ENCODE assay signal across 1 cellular context in the genomic region with DNA sequence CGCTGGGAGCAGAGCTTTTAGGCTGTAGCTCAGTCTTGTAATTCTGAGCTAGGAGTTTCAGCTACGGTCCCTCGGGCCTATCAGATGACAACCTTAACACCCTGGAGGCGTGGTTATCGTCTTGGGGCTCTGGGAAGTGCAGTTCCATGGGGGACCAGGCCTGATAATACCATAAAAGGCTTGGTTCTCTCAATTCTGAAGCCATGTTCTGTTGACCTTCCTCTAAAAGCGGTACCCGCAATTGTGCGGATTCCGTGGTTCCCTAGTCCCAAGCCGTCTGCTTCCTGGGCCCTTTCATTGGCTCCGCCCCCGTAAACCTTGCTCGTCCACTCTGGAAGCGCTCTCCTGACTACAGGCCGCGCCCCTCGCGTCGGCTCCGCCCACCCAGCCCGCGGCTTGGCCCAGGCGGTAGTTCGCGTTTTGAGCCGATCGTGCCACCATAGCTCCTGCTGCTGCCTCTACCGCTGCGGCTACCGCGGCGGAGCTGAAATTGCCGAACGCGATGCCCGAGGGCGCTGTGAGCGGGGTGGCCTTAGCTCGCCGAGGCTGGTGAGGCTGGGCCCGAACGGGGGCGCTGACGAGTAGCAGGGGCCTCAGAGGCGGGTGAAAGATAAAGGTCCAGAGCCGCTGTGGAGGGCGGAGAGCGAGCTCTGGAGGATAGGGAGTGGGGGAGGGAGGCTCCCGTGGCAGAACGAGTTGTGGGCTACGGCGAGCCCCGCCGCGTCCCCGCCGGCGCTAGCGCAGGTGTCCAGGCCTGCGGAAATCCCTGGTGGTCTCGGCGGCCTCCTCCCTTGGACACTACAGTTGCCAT.
TF ChIP-seq lines count a peak whose summit lies in the region.

A gene with protein sequence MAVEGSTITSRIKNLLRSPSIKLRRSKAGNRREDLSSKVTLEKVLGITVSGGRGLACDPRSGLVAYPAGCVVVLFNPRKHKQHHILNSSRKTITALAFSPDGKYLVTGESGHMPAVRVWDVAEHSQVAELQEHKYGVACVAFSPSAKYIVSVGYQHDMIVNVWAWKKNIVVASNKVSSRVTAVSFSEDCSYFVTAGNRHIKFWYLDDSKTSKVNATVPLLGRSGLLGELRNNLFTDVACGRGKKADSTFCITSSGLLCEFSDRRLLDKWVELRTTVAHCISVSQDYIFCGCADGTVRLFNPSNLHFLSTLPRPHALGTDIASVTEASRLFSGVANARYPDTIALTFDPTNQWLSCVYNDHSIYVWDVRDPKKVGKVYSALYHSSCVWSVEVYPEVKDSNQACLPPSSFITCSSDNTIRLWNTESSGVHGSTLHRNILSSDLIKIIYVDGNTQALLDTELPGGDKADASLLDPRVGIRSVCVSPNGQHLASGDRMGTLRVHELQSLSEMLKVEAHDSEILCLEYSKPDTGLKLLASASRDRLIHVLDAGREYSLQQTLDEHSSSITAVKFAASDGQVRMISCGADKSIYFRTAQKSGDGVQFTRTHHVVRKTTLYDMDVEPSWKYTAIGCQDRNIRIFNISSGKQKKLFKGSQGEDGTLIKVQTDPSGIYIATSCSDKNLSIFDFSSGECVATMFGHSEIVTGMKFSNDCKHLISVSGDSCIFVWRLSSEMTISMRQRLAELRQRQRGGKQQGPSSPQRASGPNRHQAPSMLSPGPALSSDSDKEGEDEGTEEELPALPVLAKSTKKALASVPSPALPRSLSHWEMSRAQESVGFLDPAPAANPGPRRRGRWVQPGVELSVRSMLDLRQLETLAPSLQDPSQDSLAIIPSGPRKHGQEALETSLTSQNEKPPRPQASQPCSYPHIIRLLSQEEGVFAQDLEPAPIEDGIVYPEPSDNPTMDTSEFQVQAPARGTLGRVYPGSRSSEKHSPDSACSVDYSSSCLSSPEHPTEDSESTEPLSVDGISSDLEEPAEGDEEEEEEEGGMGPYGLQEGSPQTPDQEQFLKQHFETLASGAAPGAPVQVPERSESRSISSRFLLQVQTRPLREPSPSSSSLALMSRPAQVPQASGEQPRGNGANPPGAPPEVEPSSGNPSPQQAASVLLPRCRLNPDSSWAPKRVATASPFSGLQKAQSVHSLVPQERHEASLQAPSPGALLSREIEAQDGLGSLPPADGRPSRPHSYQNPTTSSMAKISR (N-terminal part only) (plus strand): TSS at position 423 of the 811 bp plus-strand sequence. CDS start 792 bp downstream, outside the sequence.

TF ChIP-seq in HepG2, 621 proteins besides CTCF, POLR2A, EP300 and RAD21 (continued from another document and continues in another):
- TF ChIP-seq, protein P1, sequence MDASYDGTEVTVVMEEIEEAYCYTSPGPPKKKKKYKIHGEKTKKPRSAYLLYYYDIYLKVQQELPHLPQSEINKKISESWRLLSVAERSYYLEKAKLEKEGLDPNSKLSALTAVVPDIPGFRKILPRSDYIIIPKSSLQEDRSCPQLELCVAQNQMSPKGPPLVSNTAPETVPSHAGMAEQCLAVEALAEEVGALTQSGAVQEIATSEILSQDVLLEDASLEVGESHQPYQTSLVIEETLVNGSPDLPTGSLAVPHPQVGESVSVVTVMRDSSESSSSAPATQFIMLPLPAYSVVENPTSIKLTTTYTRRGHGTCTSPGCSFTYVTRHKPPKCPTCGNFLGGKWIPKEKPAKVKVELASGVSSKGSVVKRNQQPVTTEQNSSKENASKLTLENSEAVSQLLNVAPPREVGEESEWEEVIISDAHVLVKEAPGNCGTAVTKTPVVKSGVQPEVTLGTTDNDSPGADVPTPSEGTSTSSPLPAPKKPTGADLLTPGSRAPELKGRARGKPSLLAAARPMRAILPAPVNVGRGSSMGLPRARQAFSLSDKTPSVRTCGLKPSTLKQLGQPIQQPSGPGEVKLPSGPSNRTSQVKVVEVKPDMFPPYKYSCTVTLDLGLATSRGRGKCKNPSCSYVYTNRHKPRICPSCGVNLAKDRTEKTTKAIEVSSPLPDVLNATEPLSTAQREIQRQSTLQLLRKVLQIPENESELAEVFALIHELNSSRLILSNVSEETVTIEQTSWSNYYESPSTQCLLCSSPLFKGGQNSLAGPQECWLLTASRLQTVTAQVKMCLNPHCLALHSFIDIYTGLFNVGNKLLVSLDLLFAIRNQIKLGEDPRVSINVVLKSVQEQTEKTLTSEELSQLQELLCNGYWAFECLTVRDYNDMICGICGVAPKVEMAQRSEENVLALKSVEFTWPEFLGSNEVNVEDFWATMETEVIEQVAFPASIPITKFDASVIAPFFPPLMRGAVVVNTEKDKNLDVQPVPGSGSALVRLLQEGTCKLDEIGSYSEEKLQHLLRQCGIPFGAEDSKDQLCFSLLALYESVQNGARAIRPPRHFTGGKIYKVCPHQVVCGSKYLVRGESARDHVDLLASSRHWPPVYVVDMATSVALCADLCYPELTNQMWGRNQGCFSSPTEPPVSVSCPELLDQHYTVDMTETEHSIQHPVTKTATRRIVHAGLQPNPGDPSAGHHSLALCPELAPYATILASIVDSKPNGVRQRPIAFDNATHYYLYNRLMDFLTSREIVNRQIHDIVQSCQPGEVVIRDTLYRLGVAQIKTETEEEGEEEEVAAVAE (CRISPR knock-in tag; IDR thresholded peaks at IDR 0.05; ENCODE audit: borderline replicate concordance) = 0 out of 2 replicates have a peak, but pooled peaks have one; percentile 39
- TF ChIP-seq ZNF260 (CRISPR knock-in tag; IDR thresholded peaks at IDR 0.05; ENCODE audit: borderline replicate concordance, low read depth) = no peak
- TF ChIP-seq KLF15 (CRISPR knock-in tag; IDR thresholded peaks at IDR 0.05; ENCODE audit: borderline replicate concordance) = peak; percentile 77; the same call in 1 of the 2 replicates
- peak; percentile 99 for TF ChIP-seq ZNF772 (CRISPR knock-in tag; IDR thresholded peaks at IDR 0.05)
- TF ChIP-seq NR1H2 (CRISPR knock-in tag; IDR thresholded peaks at IDR 0.05; ENCODE audit: borderline replicate concordance, low read depth) = no peak; the same call in 1 of the 2 replicates
- no peak for TF ChIP-seq ZFP37 (CRISPR knock-in tag; IDR thresholded peaks at IDR 0.05; ENCODE audit: borderline replicate concordance)
- peak; percentile 63; the same call in 1 of the 2 replicates for TF ChIP-seq ZNF766 (CRISPR knock-in tag; IDR thresholded peaks at IDR 0.05; ENCODE audit: borderline replicate concordance)
- TF ChIP-seq SMYD3 (CRISPR knock-in tag; IDR thresholded peaks at IDR 0.05) = peak; percentile 80; the same call in 1 of the 2 replicates
- TF ChIP-seq, protein P2, sequence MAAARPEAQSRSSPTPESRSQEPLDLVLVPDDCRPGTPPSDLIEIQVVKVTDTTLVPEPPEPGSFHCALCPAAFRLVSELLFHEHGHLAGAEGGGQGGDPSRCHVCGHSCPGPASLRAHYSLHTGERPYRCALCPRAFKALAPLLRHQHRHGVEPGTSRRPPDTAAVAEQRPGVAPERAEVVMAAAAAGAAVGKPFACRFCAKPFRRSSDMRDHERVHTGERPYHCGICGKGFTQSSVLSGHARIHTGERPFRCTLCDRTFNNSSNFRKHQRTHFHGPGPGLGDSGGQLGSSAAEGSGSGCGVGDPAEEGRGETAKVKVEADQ (CRISPR knock-in tag; IDR thresholded peaks at IDR 0.05; ENCODE audit: borderline replicate concordance) = peak; percentile 54; the same call in 1 of the 2 replicates
- TF ChIP-seq ZSCAN30 (CRISPR knock-in tag; IDR thresholded peaks at IDR 0.05) = no peak
- TF ChIP-seq JARID2 (CRISPR knock-in tag; IDR thresholded peaks at IDR 0.05; ENCODE audit: insufficient replicate concordance) = no peak
- TF ChIP-seq, protein P3, sequence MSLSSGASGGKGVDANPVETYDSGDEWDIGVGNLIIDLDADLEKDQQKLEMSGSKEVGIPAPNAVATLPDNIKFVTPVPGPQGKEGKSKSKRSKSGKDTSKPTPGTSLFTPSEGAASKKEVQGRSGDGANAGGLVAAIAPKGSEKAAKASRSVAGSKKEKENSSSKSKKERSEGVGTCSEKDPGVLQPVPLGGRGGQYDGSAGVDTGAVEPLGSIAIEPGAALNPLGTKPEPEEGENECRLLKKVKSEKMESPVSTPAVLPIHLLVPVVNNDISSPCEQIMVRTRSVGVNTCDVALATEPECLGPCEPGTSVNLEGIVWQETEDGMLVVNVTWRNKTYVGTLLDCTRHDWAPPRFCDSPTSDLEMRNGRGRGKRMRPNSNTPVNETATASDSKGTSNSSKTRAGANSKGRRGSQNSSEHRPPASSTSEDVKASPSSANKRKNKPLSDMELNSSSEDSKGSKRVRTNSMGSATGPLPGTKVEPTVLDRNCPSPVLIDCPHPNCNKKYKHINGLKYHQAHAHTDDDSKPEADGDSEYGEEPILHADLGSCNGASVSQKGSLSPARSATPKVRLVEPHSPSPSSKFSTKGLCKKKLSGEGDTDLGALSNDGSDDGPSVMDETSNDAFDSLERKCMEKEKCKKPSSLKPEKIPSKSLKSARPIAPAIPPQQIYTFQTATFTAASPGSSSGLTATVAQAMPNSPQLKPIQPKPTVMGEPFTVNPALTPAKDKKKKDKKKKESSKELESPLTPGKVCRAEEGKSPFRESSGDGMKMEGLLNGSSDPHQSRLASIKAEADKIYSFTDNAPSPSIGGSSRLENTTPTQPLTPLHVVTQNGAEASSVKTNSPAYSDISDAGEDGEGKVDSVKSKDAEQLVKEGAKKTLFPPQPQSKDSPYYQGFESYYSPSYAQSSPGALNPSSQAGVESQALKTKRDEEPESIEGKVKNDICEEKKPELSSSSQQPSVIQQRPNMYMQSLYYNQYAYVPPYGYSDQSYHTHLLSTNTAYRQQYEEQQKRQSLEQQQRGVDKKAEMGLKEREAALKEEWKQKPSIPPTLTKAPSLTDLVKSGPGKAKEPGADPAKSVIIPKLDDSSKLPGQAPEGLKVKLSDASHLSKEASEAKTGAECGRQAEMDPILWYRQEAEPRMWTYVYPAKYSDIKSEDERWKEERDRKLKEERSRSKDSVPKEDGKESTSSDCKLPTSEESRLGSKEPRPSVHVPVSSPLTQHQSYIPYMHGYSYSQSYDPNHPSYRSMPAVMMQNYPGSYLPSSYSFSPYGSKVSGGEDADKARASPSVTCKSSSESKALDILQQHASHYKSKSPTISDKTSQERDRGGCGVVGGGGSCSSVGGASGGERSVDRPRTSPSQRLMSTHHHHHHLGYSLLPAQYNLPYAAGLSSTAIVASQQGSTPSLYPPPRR (CRISPR knock-in tag; IDR thresholded peaks at IDR 0.05; ENCODE audit: borderline replicate concordance) = peak; percentile 66; the same call in 1 of the 2 replicates
- TF ChIP-seq, protein P4, sequence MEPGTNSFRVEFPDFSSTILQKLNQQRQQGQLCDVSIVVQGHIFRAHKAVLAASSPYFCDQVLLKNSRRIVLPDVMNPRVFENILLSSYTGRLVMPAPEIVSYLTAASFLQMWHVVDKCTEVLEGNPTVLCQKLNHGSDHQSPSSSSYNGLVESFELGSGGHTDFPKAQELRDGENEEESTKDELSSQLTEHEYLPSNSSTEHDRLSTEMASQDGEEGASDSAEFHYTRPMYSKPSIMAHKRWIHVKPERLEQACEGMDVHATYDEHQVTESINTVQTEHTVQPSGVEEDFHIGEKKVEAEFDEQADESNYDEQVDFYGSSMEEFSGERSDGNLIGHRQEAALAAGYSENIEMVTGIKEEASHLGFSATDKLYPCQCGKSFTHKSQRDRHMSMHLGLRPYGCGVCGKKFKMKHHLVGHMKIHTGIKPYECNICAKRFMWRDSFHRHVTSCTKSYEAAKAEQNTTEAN (CRISPR knock-in tag; conservative IDR thresholded peaks at IDR 0.05) = peak; percentile 51
- no peak for TF ChIP-seq TCF12 (IDR thresholded peaks at IDR 0.05)
- no peak for TF ChIP-seq TCF12 (CRISPR knock-in tag; IDR thresholded peaks at IDR 0.05)
- no peak for TF ChIP-seq ZSCAN12 (CRISPR knock-in tag; IDR thresholded peaks at IDR 0.05)
- TF ChIP-seq ZNF788 (CRISPR knock-in tag; IDR thresholded peaks at IDR 0.05; ENCODE audit: borderline replicate concordance) = peak; percentile 98; the same call in 1 of the 2 replicates
- TF ChIP-seq RXRA (CRISPR knock-in tag; IDR thresholded peaks at IDR 0.05) = peak; percentile 84; the same call in 1 of the 2 replicates
- TF ChIP-seq, protein P5, sequence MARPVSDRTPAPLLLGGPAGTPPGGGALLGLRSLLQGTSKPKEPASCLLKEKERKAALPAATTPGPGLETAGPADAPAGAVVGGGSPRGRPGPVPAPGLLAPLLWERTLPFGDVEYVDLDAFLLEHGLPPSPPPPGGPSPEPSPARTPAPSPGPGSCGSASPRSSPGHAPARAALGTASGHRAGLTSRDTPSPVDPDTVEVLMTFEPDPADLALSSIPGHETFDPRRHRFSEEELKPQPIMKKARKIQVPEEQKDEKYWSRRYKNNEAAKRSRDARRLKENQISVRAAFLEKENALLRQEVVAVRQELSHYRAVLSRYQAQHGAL (CRISPR knock-in tag; IDR thresholded peaks at IDR 0.05; ENCODE audit: not compliant biosample characterization) = peak; percentile 27
- no peak for TF ChIP-seq MATR3 (CRISPR knock-in tag; IDR thresholded peaks at IDR 0.05)
- peak; percentile 97 for TF ChIP-seq ZC3H13 (CRISPR knock-in tag; IDR thresholded peaks at IDR 0.05)
- TF ChIP-seq, protein P6, sequence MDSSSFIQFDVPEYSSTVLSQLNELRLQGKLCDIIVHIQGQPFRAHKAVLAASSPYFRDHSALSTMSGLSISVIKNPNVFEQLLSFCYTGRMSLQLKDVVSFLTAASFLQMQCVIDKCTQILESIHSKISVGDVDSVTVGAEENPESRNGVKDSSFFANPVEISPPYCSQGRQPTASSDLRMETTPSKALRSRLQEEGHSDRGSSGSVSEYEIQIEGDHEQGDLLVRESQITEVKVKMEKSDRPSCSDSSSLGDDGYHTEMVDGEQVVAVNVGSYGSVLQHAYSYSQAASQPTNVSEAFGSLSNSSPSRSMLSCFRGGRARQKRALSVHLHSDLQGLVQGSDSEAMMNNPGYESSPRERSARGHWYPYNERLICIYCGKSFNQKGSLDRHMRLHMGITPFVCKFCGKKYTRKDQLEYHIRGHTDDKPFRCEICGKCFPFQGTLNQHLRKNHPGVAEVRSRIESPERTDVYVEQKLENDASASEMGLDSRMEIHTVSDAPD (CRISPR knock-in tag; IDR thresholded peaks at IDR 0.05) = peak; percentile 97
- TF ChIP-seq AKAP8 (CRISPR knock-in tag; IDR thresholded peaks at IDR 0.05) = peak; percentile 89
- TF ChIP-seq ZNF138 (CRISPR knock-in tag; IDR thresholded peaks at IDR 0.05; ENCODE audit: low read depth) = no peak
- TF ChIP-seq ZNF792 (CRISPR knock-in tag; IDR thresholded peaks at IDR 0.05) = peak; percentile 98
- TF ChIP-seq ZNF720 (CRISPR knock-in tag; IDR thresholded peaks at IDR 0.05) = no peak
- TF ChIP-seq MIER2 (CRISPR knock-in tag; IDR thresholded peaks at IDR 0.05) = peak; percentile 63; the same call in 1 of the 2 replicates
- TF ChIP-seq PAWR (CRISPR knock-in tag; IDR thresholded peaks at IDR 0.05; ENCODE audit: borderline replicate concordance) = 0 out of 2 replicates have a peak, but pooled peaks have one; percentile 29
- peak; percentile 73; the same call in 1 of the 2 replicates for TF ChIP-seq ZZZ3 (CRISPR knock-in tag; IDR thresholded peaks at IDR 0.05; ENCODE audit: borderline replicate concordance)
- peak; percentile 47; the same call in 1 of the 2 replicates for TF ChIP-seq ZNF264 (CRISPR knock-in tag; IDR thresholded peaks at IDR 0.05)
- TF ChIP-seq ZBTB1 (CRISPR knock-in tag; IDR thresholded peaks at IDR 0.05; ENCODE audit: borderline replicate concordance) = no peak
- TF ChIP-seq ZMYM3 (CRISPR knock-in tag; IDR thresholded peaks at IDR 0.05) = peak; percentile 92
- TF ChIP-seq, protein P7, sequence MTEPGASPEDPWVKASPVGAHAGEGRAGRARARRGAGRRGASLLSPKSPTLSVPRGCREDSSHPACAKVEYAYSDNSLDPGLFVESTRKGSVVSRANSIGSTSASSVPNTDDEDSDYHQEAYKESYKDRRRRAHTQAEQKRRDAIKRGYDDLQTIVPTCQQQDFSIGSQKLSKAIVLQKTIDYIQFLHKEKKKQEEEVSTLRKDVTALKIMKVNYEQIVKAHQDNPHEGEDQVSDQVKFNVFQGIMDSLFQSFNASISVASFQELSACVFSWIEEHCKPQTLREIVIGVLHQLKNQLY (CRISPR knock-in tag; IDR thresholded peaks at IDR 0.05) = no peak
- TF ChIP-seq SAP130 (CRISPR knock-in tag; IDR thresholded peaks at IDR 0.05; ENCODE audit: low read depth) = peak; percentile 91
- TF ChIP-seq NAIF1 (CRISPR knock-in tag; IDR thresholded peaks at IDR 0.05; ENCODE audit: borderline replicate concordance) = no peak; the same call in 1 of the 2 replicates
- no peak for TF ChIP-seq NFIB (CRISPR knock-in tag; IDR thresholded peaks at IDR 0.05; ENCODE audit: borderline replicate concordance)
